9 cellular contexts compared by ENCODE assay signal in the genomic region with DNA sequence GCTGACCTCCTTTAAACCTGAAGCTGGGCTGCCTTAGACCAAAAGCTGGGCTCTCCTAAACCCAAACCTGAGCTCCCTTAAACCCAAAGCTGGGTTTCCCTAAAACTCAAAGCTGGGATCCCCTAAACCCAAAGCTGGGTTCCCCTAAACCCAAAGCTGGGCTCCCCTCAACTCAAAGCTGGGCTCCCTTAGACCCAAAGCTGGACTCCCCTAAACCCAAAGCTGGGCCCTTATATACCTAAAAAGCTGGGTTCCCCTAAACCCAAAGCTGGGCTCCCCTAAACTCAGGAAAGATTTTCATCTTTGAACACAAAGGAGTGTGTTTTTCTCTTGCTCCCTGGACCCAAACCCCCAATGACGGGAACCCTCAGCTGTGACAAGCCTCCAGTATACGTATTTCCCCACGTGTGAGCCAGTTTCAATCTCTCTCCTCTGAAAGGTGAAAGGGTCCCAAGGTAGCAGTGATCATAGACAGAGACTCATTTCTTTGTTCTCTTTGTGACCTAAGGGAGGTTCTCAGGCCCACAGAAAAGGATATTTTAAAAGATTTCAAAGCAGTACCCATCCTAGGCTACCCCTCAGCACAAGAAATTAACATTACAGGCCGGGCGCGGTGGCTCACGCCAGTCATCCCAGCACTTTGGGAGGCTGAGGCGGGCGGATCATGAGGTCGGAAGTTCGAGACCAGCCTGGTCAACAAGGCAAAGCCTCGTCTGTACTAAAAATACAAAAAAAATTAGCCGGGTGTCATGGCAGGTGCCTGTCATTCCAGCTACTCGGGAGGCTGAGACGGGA. TPM values are rescaled to one million over a fixed set of nuclear protein-coding genes. Genes with fewer than 3 reads are reported as not detected.
DNase-seq lines count a peak whose midpoint lies in the region; ATAC-seq and TF ChIP-seq lines count a peak whose summit lies in the region.
"Had no signal": no experiment of that assay in that cellular context is flagged by ENCODE, and none has a peak within 500 bp of the region (broad histone marks: within the 10 kb centered on the region; RNA-seq: fewer than 3 reads in every experiment).

No MANE protein-coding gene starts in this region.

- no peaks in the 10 kb centered on the region for H3K27me3 Mint-ChIP-seq in activated CD4-positive, alpha-beta T cell treated with anti-CD3 and anti-CD28 coated beads, Interleukin-2, amount 10 ng/mL, durations not matched to agents 24 days and 14 days
- peaks cover 15% of the 10 kb centered on the region for H3K27me3 Mint-ChIP-seq in WTC11 (ENCODE audit: low read depth)
- no peaks in the 10 kb centered on the region for H3K27me3 Mint-ChIP-seq in stimulated activated naive CD8-positive, alpha-beta T cell treated with anti-CD3 and anti-CD28 coated beads, Interleukin-15, amount 100 ng/mL, for 72 hours

- no peak for TF ChIP-seq CTCF in WTC11 (IDR thresholded peaks at IDR 0.05)

- H3K9me3 Mint-ChIP-seq in activated CD4-positive, alpha-beta T cell treated with anti-CD3 and anti-CD28 coated beads, Interleukin-2, amount 10 ng/mL, durations not matched to agents 24 days and 14 days = peaks cover 7% of the 10 kb centered on the region
- H3K9me3 Mint-ChIP-seq in WTC11 = peaks cover 24% of the 10 kb centered on the region
- peaks cover 9 to 17% of the 10 kb centered on the region in 2 donors for H3K9me3 Mint-ChIP-seq in stimulated activated naive CD8-positive, alpha-beta T cell treated with anti-CD3 and anti-CD28 coated beads, Interleukin-15, amount 100 ng/mL, for 72 hours

- intact Hi-C loops in activated CD4-positive, alpha-beta T cell treated with anti-CD3 and anti-CD28 coated beads, Interleukin-2, amount 10 ng/mL, durations not matched to agents 24 days and 14 days (cut with micrococcal nuclease) = no loop called here

- CTCF ChIA-PET in WTC11 (lab: Charles Lee) = no interaction called here

- peaks cover 59% of the 10 kb centered on the region for H3K36me3 Mint-ChIP-seq in activated CD4-positive, alpha-beta T cell treated with anti-CD3 and anti-CD28 coated beads, Interleukin-2, amount 10 ng/mL, durations not matched to agents 24 days and 14 days (ENCODE audit: low read depth)
- peaks cover 22% of the 10 kb centered on the region for H3K36me3 Mint-ChIP-seq in WTC11

- ATAC-seq in HG02852 (IDR thresholded peaks at IDR 0.05; ENCODE audit: unreplicated experiment) (peak; percentile 52), WTC11 (no peak), esophagus mucosa (no peak)
- ATAC-seq in stimulated activated naive CD8-positive, alpha-beta T cell treated with anti-CD3 and anti-CD28 coated beads, Interleukin-15, amount 100 ng/mL, for 72 hours = peak; percentile 26

- DNase-seq in activated CD4-positive, alpha-beta T cell treated with anti-CD3 and anti-CD28 coated beads, Interleukin-2, amount 10 ng/mL, durations not matched to agents 24 days and 14 days = peak; percentile 64
- DNase-seq in activated CD4-positive, alpha-beta T cell treated with anti-CD3 and anti-CD28 coated beads for 48 hours = no peak
- DNase-seq in WTC11 (ENCODE audit: low spot score) (no peak), foreskin melanocyte (no peak), NCI-H187 (lab: John Stamatoyannopoulos, UW) (no peak)
- peak in 1 of 2 donors; percentile 57 for DNase-seq in stimulated activated naive CD8-positive, alpha-beta T cell treated with anti-CD3 and anti-CD28 coated beads, Interleukin-15, amount 100 ng/mL, for 72 hours

- H3K27ac Mint-ChIP-seq in activated CD4-positive, alpha-beta T cell treated with anti-CD3 and anti-CD28 coated beads, Interleukin-2, amount 10 ng/mL, durations not matched to agents 24 days and 14 days = peak overlapping the region; percentile 87
- H3K27ac Mint-ChIP-seq in WTC11 = 0 out of 2 replicates have a peak overlapping the region, but pooled peaks have one; percentile 61
- H3K27ac Mint-ChIP-seq in stimulated activated naive CD8-positive, alpha-beta T cell treated with anti-CD3 and anti-CD28 coated beads, Interleukin-15, amount 100 ng/mL, for 72 hours = peak overlapping the region; percentile 59 to 95

- H3K4me3 Mint-ChIP-seq in activated CD4-positive, alpha-beta T cell treated with anti-CD3 and anti-CD28 coated beads, Interleukin-2, amount 10 ng/mL, durations not matched to agents 24 days and 14 days = peak overlapping the region; percentile 39
- no peak overlapping the region for H3K4me3 Mint-ChIP-seq in WTC11
- peak overlapping the region; percentile 46 to 63 for H3K4me3 Mint-ChIP-seq in stimulated activated naive CD8-positive, alpha-beta T cell treated with anti-CD3 and anti-CD28 coated beads, Interleukin-15, amount 100 ng/mL, for 72 hours

- POLR2A ChIA-PET in WTC11 (lab: Charles Lee) = no interaction called here

- H3K4me1 Mint-ChIP-seq in activated CD4-positive, alpha-beta T cell treated with anti-CD3 and anti-CD28 coated beads, Interleukin-2, amount 10 ng/mL, durations not matched to agents 24 days and 14 days = peaks cover 57% of the 10 kb centered on the region
- H3K4me1 Mint-ChIP-seq in WTC11 = peaks cover 11% of the 10 kb centered on the region
- peaks cover 78% of the 10 kb centered on the region for H3K4me1 Mint-ChIP-seq in stimulated activated naive CD8-positive, alpha-beta T cell treated with anti-CD3 and anti-CD28 coated beads, Interleukin-15, amount 100 ng/mL, for 72 hours

TF ChIP-seq in WTC11, 78 proteins besides CTCF, POLR2A, EP300 and RAD21:
- TF ChIP-seq NR1H2 (CRISPR knock-in tag; IDR thresholded peaks at IDR 0.05) = no peak
- TF ChIP-seq, protein P1, sequence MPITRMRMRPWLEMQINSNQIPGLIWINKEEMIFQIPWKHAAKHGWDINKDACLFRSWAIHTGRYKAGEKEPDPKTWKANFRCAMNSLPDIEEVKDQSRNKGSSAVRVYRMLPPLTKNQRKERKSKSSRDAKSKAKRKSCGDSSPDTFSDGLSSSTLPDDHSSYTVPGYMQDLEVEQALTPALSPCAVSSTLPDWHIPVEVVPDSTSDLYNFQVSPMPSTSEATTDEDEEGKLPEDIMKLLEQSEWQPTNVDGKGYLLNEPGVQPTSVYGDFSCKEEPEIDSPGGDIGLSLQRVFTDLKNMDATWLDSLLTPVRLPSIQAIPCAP (CRISPR knock-in tag; IDR thresholded peaks at IDR 0.05) = no peak
- TF ChIP-seq PRRX2 (CRISPR knock-in tag; IDR thresholded peaks at IDR 0.05) = no peak
- no peak for TF ChIP-seq TEAD1 (CRISPR knock-in tag; IDR thresholded peaks at IDR 0.05)
- TF ChIP-seq TEAD4 (CRISPR knock-in tag; IDR thresholded peaks at IDR 0.05) = no peak
- TF ChIP-seq ZNF263 (CRISPR knock-in tag; IDR thresholded peaks at IDR 0.05; ENCODE audit: low read depth) = no peak
- no peak for TF ChIP-seq RELA (CRISPR knock-in tag; IDR thresholded peaks at IDR 0.05; ENCODE audit: borderline replicate concordance)
- TF ChIP-seq, protein P2, sequence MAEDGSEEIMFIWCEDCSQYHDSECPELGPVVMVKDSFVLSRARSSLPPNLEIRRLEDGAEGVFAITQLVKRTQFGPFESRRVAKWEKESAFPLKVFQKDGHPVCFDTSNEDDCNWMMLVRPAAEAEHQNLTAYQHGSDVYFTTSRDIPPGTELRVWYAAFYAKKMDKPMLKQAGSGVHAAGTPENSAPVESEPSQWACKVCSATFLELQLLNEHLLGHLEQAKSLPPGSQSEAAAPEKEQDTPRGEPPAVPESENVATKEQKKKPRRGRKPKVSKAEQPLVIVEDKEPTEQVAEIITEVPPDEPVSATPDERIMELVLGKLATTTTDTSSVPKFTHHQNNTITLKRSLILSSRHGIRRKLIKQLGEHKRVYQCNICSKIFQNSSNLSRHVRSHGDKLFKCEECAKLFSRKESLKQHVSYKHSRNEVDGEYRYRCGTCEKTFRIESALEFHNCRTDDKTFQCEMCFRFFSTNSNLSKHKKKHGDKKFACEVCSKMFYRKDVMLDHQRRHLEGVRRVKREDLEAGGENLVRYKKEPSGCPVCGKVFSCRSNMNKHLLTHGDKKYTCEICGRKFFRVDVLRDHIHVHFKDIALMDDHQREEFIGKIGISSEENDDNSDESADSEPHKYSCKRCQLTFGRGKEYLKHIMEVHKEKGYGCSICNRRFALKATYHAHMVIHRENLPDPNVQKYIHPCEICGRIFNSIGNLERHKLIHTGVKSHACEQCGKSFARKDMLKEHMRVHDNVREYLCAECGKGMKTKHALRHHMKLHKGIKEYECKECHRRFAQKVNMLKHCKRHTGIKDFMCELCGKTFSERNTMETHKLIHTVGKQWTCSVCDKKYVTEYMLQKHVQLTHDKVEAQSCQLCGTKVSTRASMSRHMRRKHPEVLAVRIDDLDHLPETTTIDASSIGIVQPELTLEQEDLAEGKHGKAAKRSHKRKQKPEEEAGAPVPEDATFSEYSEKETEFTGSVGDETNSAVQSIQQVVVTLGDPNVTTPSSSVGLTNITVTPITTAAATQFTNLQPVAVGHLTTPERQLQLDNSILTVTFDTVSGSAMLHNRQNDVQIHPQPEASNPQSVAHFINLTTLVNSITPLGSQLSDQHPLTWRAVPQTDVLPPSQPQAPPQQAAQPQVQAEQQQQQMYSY (CRISPR knock-in tag; IDR thresholded peaks at IDR 0.05) = no peak
- no peak for TF ChIP-seq ZNF416 (CRISPR knock-in tag; IDR thresholded peaks at IDR 0.05)

RNA-seq across cellular contexts. Expression of gene ASMTL, which starts 31.3 kb away (rescaled TPM):
- 44.5 and 46.6 TPM in 2 replicates for total RNA-seq in activated CD4-positive, alpha-beta T cell treated with anti-CD3 and anti-CD28 coated beads, Interleukin-2, amount 10 ng/mL, durations not matched to agents 24 days and 14 days
- 70.6 to 88.2 TPM (median 83.1 TPM) in 3 replicates for total RNA-seq in WTC11 (2021)
- 8.1 TPM for total RNA-seq in esophagus mucosa

RNA-seq across cellular contexts. Expression of gene P2RY8, which starts 52.9 kb away (rescaled TPM):
- total RNA-seq in activated CD4-positive, alpha-beta T cell treated with anti-CD3 and anti-CD28 coated beads, Interleukin-2, amount 10 ng/mL, durations not matched to agents 24 days and 14 days = 19.1 and 19.5 TPM in 2 replicates
- total RNA-seq in WTC11 (2021) = 0.32 to 0.37 TPM (median 0.32 TPM) in 3 replicates
- total RNA-seq in esophagus mucosa = 0.52 TPM
- total RNA-seq: temporal lobe had no signal

Comparison
In these comparisons a context has a peak if more than half of its experiments do, and no peak if none do; other contexts are left out.
1. ATAC-seq: peak in HG02852 (single experiment) and stimulated activated naive CD8-positive, alpha-beta T cell treated with anti-CD3 and anti-CD28 coated beads, Interleukin-15, amount 100 ng/mL, for 72 hours (single experiment); none in WTC11 (single experiment) and esophagus mucosa (single experiment).
2. RNA of gene P2RY8, which starts 52.9 kb away (total RNA-seq): 19.1 to 19.5 TPM in activated CD4-positive, alpha-beta T cell treated with anti-CD3 and anti-CD28 coated beads, Interleukin-2, amount 10 ng/mL, durations not matched to agents 24 days and 14 days; 0.52 TPM in esophagus mucosa (single experiment) and 0.32 to 0.37 TPM in WTC11; every median in the first group is over 10 times any median in the second.
3. Peak in every context shown above with its lines, with median percentiles within 50 percentile points of each other: H3K27ac Mint-ChIP-seq.